In the genomic region with DNA sequence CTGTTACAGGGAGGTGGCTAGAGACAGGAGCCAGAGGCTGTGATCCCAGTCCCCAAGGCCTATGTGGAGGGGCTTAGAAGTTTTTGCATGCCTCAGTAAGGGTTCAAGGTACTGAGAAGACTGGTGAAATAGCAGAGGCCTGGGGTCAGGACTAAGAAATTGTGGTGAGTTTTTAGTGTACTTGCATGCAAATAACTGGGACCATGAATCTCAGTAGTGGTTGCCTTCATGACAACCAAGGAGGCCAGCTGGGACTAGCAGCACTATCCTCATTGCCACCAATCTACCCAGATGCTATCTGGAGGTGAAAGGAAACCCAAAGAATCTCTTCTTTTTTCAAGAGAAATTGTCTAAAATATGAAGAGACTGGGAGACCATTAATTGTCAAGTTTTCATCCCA, we compare ENCODE assay signal across 11 cellular contexts.
DNase-seq lines count a peak whose midpoint lies in the region; ATAC-seq and TF ChIP-seq lines count a peak whose summit lies in the region.
"Had no signal": no experiment of that assay in that cellular context is flagged by ENCODE, and none has a peak within 500 bp of the region (broad histone marks: within the 10 kb centered on the region; RNA-seq: fewer than 3 reads in every experiment).

No MANE protein-coding gene starts in this region.

- H3K9me3 Mint-ChIP-seq in activated naive CD8-positive, alpha-beta T cell treated with anti-CD3 and anti-CD28 coated beads for 36 hours = no peaks in the 10 kb centered on the region
- H3K9me3 Mint-ChIP-seq in activated T-cell treated with anti-CD3 and anti-CD28 coated beads, Interleukin-2, amount 50 U/mL, for 72 hours = peaks cover 0 to 3% of the 10 kb centered on the region in 2 donors
- H3K9me3 Mint-ChIP-seq: mesothelial cell of epicardium had no signal

- no peaks in the 10 kb centered on the region for H3K9me3 ChIP-seq in spleen

- intact Hi-C loops in spleen (cut with DNase I; ENCODE audit: low total_unique reads) = no loop called here

- no peaks in the 10 kb centered on the region for H3K4me1 Mint-ChIP-seq in activated naive CD8-positive, alpha-beta T cell treated with anti-CD3 and anti-CD28 coated beads for 36 hours
- H3K4me1 Mint-ChIP-seq in activated T-cell treated with anti-CD3 and anti-CD28 coated beads, Interleukin-2, amount 50 U/mL, for 72 hours (ENCODE audit: low read depth) = no peaks in the 10 kb centered on the region

- H3K27ac ChIP-seq in spleen = no peak overlapping the region

- no peak overlapping the region for H3K4me3 ChIP-seq in spleen

- no peaks in the 10 kb centered on the region for H3K27me3 Mint-ChIP-seq in activated naive CD8-positive, alpha-beta T cell treated with anti-CD3 and anti-CD28 coated beads for 36 hours
- no peaks in the 10 kb centered on the region for H3K27me3 Mint-ChIP-seq in activated T-cell treated with anti-CD3 and anti-CD28 coated beads, Interleukin-2, amount 50 U/mL, for 72 hours (ENCODE audit: low read depth)

- H3K36me3 Mint-ChIP-seq in activated naive CD8-positive, alpha-beta T cell treated with anti-CD3 and anti-CD28 coated beads for 36 hours = no peaks in the 10 kb centered on the region
- H3K36me3 Mint-ChIP-seq in activated T-cell treated with anti-CD3 and anti-CD28 coated beads, Interleukin-2, amount 50 U/mL, for 72 hours (ENCODE audit: insufficient read depth in 2 of 2) = no peaks in the 10 kb centered on the region
- H3K36me3 Mint-ChIP-seq: mesothelial cell of epicardium had no signal

- TF ChIP-seq CTCF in spleen (IDR thresholded peaks at IDR 0.05 in 8 of 11, conservative IDR thresholded peaks at IDR 0.05 in 3 of 11) = no peak

- no peaks in the 10 kb centered on the region for H3K4me1 ChIP-seq in spleen

- peak; percentile 89 for ATAC-seq in GM18502 (IDR thresholded peaks at IDR 0.05; ENCODE audit: poor library complexity, unreplicated experiment)
- peak; percentile 81 for ATAC-seq in GM19463 (IDR thresholded peaks at IDR 0.05; ENCODE audit: unreplicated experiment)
- peak; percentile 84 for ATAC-seq in HG02852 (IDR thresholded peaks at IDR 0.05; ENCODE audit: unreplicated experiment)
- ATAC-seq in HG03469 (IDR thresholded peaks at IDR 0.05; ENCODE audit: unreplicated experiment) = peak; percentile 53
- no peak for ATAC-seq in activated T-cell treated with anti-CD3 and anti-CD28 coated beads, Interleukin-2, amount 50 U/mL, for 72 hours (replicated peaks in 1 of 2)

- H3K36me3 ChIP-seq in spleen = no peaks in the 10 kb centered on the region

- no peak overlapping the region for H3K27ac Mint-ChIP-seq in activated naive CD8-positive, alpha-beta T cell treated with anti-CD3 and anti-CD28 coated beads for 36 hours
- H3K27ac Mint-ChIP-seq in activated T-cell treated with anti-CD3 and anti-CD28 coated beads, Interleukin-2, amount 50 U/mL, for 72 hours = no peak overlapping the region

- H3K4me3 Mint-ChIP-seq in activated naive CD8-positive, alpha-beta T cell treated with anti-CD3 and anti-CD28 coated beads for 36 hours = no peak overlapping the region
- no peak overlapping the region for H3K4me3 Mint-ChIP-seq in activated T-cell treated with anti-CD3 and anti-CD28 coated beads, Interleukin-2, amount 50 U/mL, for 72 hours
- H3K4me3 Mint-ChIP-seq: mesothelial cell of epicardium had no signal

- DNase-seq in SKM-1 treated with dmso at 0.1 percent for 144 hours (lab: John Stamatoyannopoulos, UW; ENCODE audit: unreplicated experiment) (no peak), spleen (no peak)
- no peak for DNase-seq in activated naive CD8-positive, alpha-beta T cell treated with anti-CD3 and anti-CD28 coated beads for 36 hours
- DNase-seq in activated T-cell treated with anti-CD3 and anti-CD28 coated beads, Interleukin-2, amount 50 U/mL, for 72 hours = no peak
- DNase-seq: NCI-H1092, T-helper 1 cell had no signal

- no peak for TF ChIP-seq POLR2A in spleen (IDR thresholded peaks at IDR 0.05)

- H3K27me3 ChIP-seq in spleen (replicated peaks in 1 of 7) = no peaks in the 10 kb centered on the region

Comparison
In these comparisons a context has a peak if more than half of its experiments do, and no peak if none do; other contexts are left out.
1. ATAC-seq: peak in GM18502 (single experiment), GM19463 (single experiment), HG02852 (single experiment) and HG03469 (single experiment); none in activated T-cell treated with anti-CD3 and anti-CD28 coated beads, Interleukin-2, amount 50 U/mL, for 72 hours (0 of 2).